ENCODE assay signal across 8 cellular contexts in genomic region chrX:55452825-55453124, GRCh38. TPM values are rescaled to one million over a fixed set of nuclear protein-coding genes. Genes with fewer than 3 reads are reported as not detected.
DNase-seq lines count a peak whose midpoint lies in the region; ATAC-seq, FAIRE-seq and TF ChIP-seq lines count a peak whose summit lies in the region.

No MANE protein-coding gene starts in this region.

- H2AK5ac ChIP-seq in mesendoderm (ENCODE audit: low read length): no peak overlapping the region

- H3K79me1 ChIP-seq in mesendoderm (ENCODE audit: low read length): no peaks in the 10 kb centered on the region

- no peaks in the 10 kb centered on the region for H3K36me3 ChIP-seq in A673 (ENCODE audit: insufficient read depth, low read length, poor library complexity, severe bottlenecking)
- no peaks in the 10 kb centered on the region for H3K36me3 ChIP-seq in mesendoderm (ENCODE audit: control insufficient read depth, insufficient read depth, low read length)

- CTCF ChIA-PET in A673 (lab: Charles Lee): no interaction called here

- no peak overlapping the region for H4K5ac ChIP-seq in mesendoderm (ENCODE audit: low read length)

- no peak overlapping the region for H2BK120ac ChIP-seq in mesendoderm (ENCODE audit: low read depth, low read length)

- peak overlapping the region; percentile 74 for H3K9ac ChIP-seq in mesendoderm (ENCODE audit: low read length)

- H3K4me1 ChIP-seq in A673 (ENCODE audit: insufficient read depth, low read length, poor library complexity, severe bottlenecking) (no peaks in the 10 kb centered on the region), mesendoderm (ENCODE audit: control insufficient read depth, low read depth, low read length) (no peaks in the 10 kb centered on the region)

- H3K27me3 ChIP-seq in A673 (replicated peaks; ENCODE audit: insufficient read depth, low read depth, low read length, poor library complexity) (no peaks in the 10 kb centered on the region), mesendoderm (ENCODE audit: insufficient read depth, low read length, poor library complexity) (no peaks in the 10 kb centered on the region)

- H3K4me3 ChIP-seq in A673 (ENCODE audit: low read depth, low read length, poor library complexity, severe bottlenecking) (peak overlapping the region; percentile 59), astrocyte of the spinal cord (ENCODE audit: low read depth, low read length) (peak overlapping the region; percentile 65), mesendoderm (ENCODE audit: low read length) (peak overlapping the region; percentile 70)

- no peaks in the 10 kb centered on the region for H3K79me2 ChIP-seq in mesendoderm (ENCODE audit: control insufficient read depth, insufficient read depth, low read length)

- TF ChIP-seq CTCF in A673 (conservative IDR thresholded peaks at IDR 0.05; ENCODE audit: low read depth, low read length): no peak
- no peak for TF ChIP-seq CTCF in astrocyte of the spinal cord (IDR thresholded peaks at IDR 0.05; ENCODE audit: low read depth, low read length)

- in situ Hi-C loops in astrocyte of the spinal cord (cut with HindIII; ENCODE audit: low sequenced_read_pairs): no loop called here

- H3K56ac ChIP-seq in mesendoderm (ENCODE audit: low read length): peak overlapping the region; percentile 85

- H3K9me3 ChIP-seq in A673 (ENCODE audit: low read depth, low read length, poor library complexity, severe bottlenecking): no peaks in the 10 kb centered on the region

- no peak overlapping the region for H4K8ac ChIP-seq in mesendoderm (ENCODE audit: low read depth, low read length)

- TSS peak; percentile 84 for BruUV-seq in A673 (replicated peaks; lab: Mats Ljungman, UMichigan)

- WGBS in mesendoderm (ENCODE audit: extremely low coverage, insufficient coverage, low lambda C conversion rate): no CpG with 5 or more reads among the region's 10 CpGs

- no peak for FAIRE-seq in urothelium cell line (lab: Jason Lieb, UNC)

- H3K4me2 ChIP-seq in mesendoderm (ENCODE audit: low read length): peak overlapping the region; percentile 44

- no peak overlapping the region for H3K27ac ChIP-seq in A673 (ENCODE audit: low read depth, low read length, poor library complexity, severe bottlenecking)
- no peak overlapping the region for H3K27ac ChIP-seq in mesendoderm (ENCODE audit: low read depth, low read length)

- POLR2A ChIA-PET in A673 (lab: Charles Lee; ENCODE audit: low non-redundant PET): no interaction called here

- ATAC-seq in HG02642 (IDR thresholded peaks at IDR 0.05; ENCODE audit: poor library complexity, unreplicated experiment): peak; percentile 1

- no peak overlapping the region for H2BK5ac ChIP-seq in mesendoderm (ENCODE audit: low read length)

- H2BK15ac ChIP-seq in mesendoderm (replicated peaks; ENCODE audit: low read depth): no peak overlapping the region

- H3K18ac ChIP-seq in mesendoderm (ENCODE audit: low read length): no peak overlapping the region

- H3K4ac ChIP-seq in mesendoderm (ENCODE audit: low read depth, low read length): no peak overlapping the region

- H3K23ac ChIP-seq in mesendoderm (ENCODE audit: low read length): no peak overlapping the region

- intact Hi-C loops in A673 (cut with micrococcal nuclease; ENCODE audit: unreplicated experiment): no loop called here

- DNase-seq in A673 (ENCODE audit: low spot score) (no peak), astrocyte of the spinal cord (ENCODE audit: low read depth, low spot score) (no peak), mesendoderm (no peak), urothelium cell line (ENCODE audit: low spot score) (peak; percentile 1), NCI-H187 treated with DMSO at 0.1 percent for 48 hours (lab: John Stamatoyannopoulos, UW) (no peak), NCI-H1092 (lab: John Stamatoyannopoulos, UW) (no peak), 8988T (no peak)

RNA-seq across cellular contexts. Expression of gene MAGEH1, which starts 0.8 kb away (rescaled TPM):
- 8.6 and 9.8 TPM in 2 replicates for total RNA-seq in A673 (2021)
- polyA plus RNA-seq in mesendoderm (2013, experiment 1 of 2): 13.0 TPM
- polyA plus RNA-seq in mesendoderm (2013, experiment 2 of 2): 12.3 TPM

RNA-seq across cellular contexts. Expression of gene USP51, which starts 36.9 kb away (rescaled TPM):
- 0.96 and 1.4 TPM in 2 replicates for total RNA-seq in A673 (2021)
- polyA plus RNA-seq in mesendoderm (2013, experiment 1 of 2): 4.7 TPM
- polyA plus RNA-seq in mesendoderm (2013, experiment 2 of 2): 4.7 TPM
